In genomic region chr20:47032969-47033578, GRCh38 we compare ENCODE assay signal across 13 cellular contexts.
"Had no signal": no experiment of that assay in that cellular context is flagged by ENCODE, and none has a peak within 500 bp of the region (broad histone marks: within the 10 kb centered on the region; RNA-seq: fewer than 3 reads in every experiment).

No MANE protein-coding gene starts in this region.

- H3K27ac Mint-ChIP-seq: activated naive CD8-positive, alpha-beta T cell treated with anti-CD3 and anti-CD28 coated beads, Interleukin-2, amount 50 U/mL, for 24 hours; activated T-helper 17 cell treated with anti-CD3 and anti-CD28 coated beads, Interleukin-2, amount 50 U/mL, for 72 hours; T-cell had no signal

- H3K4me3 Mint-ChIP-seq: activated naive CD8-positive, alpha-beta T cell treated with anti-CD3 and anti-CD28 coated beads, Interleukin-2, amount 50 U/mL, for 24 hours; activated T-helper 17 cell treated with anti-CD3 and anti-CD28 coated beads, Interleukin-2, amount 50 U/mL, for 72 hours; nephron; T-cell had no signal

- H3K36me3 ChIP-seq: prostate gland, thoracic aorta had no signal

- H3K27me3 ChIP-seq: stomach had no signal

- H3K9me3 ChIP-seq: prostate gland, thoracic aorta had no signal

- H3K9me3 Mint-ChIP-seq: activated naive CD8-positive, alpha-beta T cell treated with anti-CD3 and anti-CD28 coated beads, Interleukin-2, amount 50 U/mL, for 24 hours; activated T-helper 17 cell treated with anti-CD3 and anti-CD28 coated beads, Interleukin-2, amount 50 U/mL, for 72 hours; T-cell had no signal

- H3K4me1 Mint-ChIP-seq: activated naive CD8-positive, alpha-beta T cell treated with anti-CD3 and anti-CD28 coated beads, Interleukin-2, amount 50 U/mL, for 24 hours; activated T-helper 17 cell treated with anti-CD3 and anti-CD28 coated beads, Interleukin-2, amount 50 U/mL, for 72 hours; T-cell had no signal

- DNase-seq: activated CD4-positive, alpha-beta T cell treated with anti-CD3 and anti-CD28 coated beads, Interleukin-2, amount 50 U/mL, for 48 hours; activated naive CD4-positive, alpha-beta T cell treated with Interleukin-2 at 50 U/mL for 16 hours; activated naive CD8-positive, alpha-beta T cell treated with anti-CD3 and anti-CD28 coated beads, Interleukin-2, amount 50 U/mL, for 24 hours; aorta; stimulated activated CD4-positive, alpha-beta T cell treated with anti-CD3 and anti-CD28 coated beads, Interleukin-12 subunit alpha, Interleukin-12 subunit beta, amount 100 ng/mL, for 4 hours; stimulated activated CD4-positive, alpha-beta T cell treated with anti-CD3 and anti-CD28 coated beads, Interleukin-2, amount 100 ng/mL, for 24 hours; stomach; T-cell; T-helper 9 cell had no signal

- H3K27ac ChIP-seq: prostate gland, stomach, thoracic aorta had no signal

- H3K36me3 Mint-ChIP-seq: T-cell had no signal

- H3K4me3 ChIP-seq: prostate gland, stomach, thoracic aorta had no signal

- ATAC-seq: activated naive CD8-positive, alpha-beta T cell treated with anti-CD3 and anti-CD28 coated beads, Interleukin-2, amount 50 U/mL, for 24 hours; activated T-helper 17 cell treated with anti-CD3 and anti-CD28 coated beads, Interleukin-2, amount 50 U/mL, for 72 hours; T-cell had no signal
